In the genomic region with DNA sequence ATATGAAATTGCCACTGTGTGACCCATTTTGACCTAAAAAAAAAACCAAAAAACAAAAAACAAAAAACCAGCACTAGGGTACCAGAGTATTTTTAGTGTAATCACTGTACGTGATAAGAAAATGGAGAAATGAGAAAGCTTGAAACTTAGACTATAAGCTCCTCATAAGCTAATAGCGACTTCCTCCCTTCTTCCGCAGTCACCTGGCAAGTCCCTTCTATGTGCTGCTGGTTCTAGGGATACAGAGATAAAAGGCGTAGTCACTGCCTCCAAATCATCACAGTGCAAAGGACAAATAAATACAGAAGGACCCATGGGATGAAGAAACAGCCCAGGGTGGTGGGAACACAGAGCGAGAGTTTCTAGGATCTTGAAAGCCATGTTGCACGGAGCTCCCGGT, we compare ENCODE assay signal across 22 cellular contexts.
DNase-seq lines count a peak whose midpoint lies in the region; ATAC-seq, FAIRE-seq and TF ChIP-seq lines count a peak whose summit lies in the region.
"Had no signal": no experiment of that assay in that cellular context is flagged by ENCODE, and none has a peak within 500 bp of the region (broad histone marks: within the 10 kb centered on the region; RNA-seq: fewer than 3 reads in every experiment).

No MANE protein-coding gene starts in this region.

- H3K4me3 ChIP-seq in HUES48 (ENCODE audit: low read depth, low read length) = no peak overlapping the region
- no peak overlapping the region for H3K4me3 ChIP-seq in GM12878
- H3K4me3 ChIP-seq in neural progenitor cell = no peak overlapping the region
- H3K4me3 ChIP-seq: SK-N-MC had no signal

- peaks cover 3% of the 10 kb centered on the region for H3K36me3 Mint-ChIP-seq in neural progenitor cell
- H3K36me3 Mint-ChIP-seq: IgD-negative memory B cell had no signal

- H3K4me1 ChIP-seq in HUES48 (ENCODE audit: control insufficient read depth, insufficient read depth, low read length) (peaks cover 77% of the 10 kb centered on the region), GM12878 (ENCODE audit: control insufficient read depth, insufficient read depth, low read length) (no peaks in the 10 kb centered on the region), neural progenitor cell (peaks cover 83% of the 10 kb centered on the region)

- no peaks in the 10 kb centered on the region for H3K9me3 Mint-ChIP-seq in neural progenitor cell
- H3K9me3 Mint-ChIP-seq: CD4-positive, alpha-beta T cell had no signal

- H3K9ac ChIP-seq in HUES48 (ENCODE audit: low read depth, low read length) = no peak overlapping the region
- no peak overlapping the region for H3K9ac ChIP-seq in GM12878 (ENCODE audit: control insufficient read depth, insufficient read depth, low read length)
- H3K9ac ChIP-seq in neural progenitor cell = no peak overlapping the region

- no peak for FAIRE-seq in GM12878 (lab: Jason Lieb, UNC)

- H3K9me3 ChIP-seq in HUES48 (ENCODE audit: control insufficient read depth, insufficient read depth, low read length) (no peaks in the 10 kb centered on the region), GM12878 (replicated peaks; ENCODE audit: control insufficient read depth, insufficient read depth, low read length) (no peaks in the 10 kb centered on the region), neural progenitor cell (ENCODE audit: low read depth) (no peaks in the 10 kb centered on the region)
- H3K9me3 ChIP-seq: BE2C had no signal

- TF ChIP-seq RAD21 in GM12878 (IDR thresholded peaks at IDR 0.05; ENCODE audit: insufficient read depth, low read depth, low read length) = no peak

- peak overlapping the region; percentile 60 for H3K4me3 Mint-ChIP-seq in neural progenitor cell
- H3K4me3 Mint-ChIP-seq: CD4-positive, alpha-beta T cell had no signal

- peak; percentile 54 for ATAC-seq in GM21360 (IDR thresholded peaks at IDR 0.05; ENCODE audit: unreplicated experiment)
- ATAC-seq in GM12878 = no peak

- TF ChIP-seq CTCF in GM12878 (IDR thresholded peaks at IDR 0.05 in 2 of 3, conservative IDR thresholded peaks at IDR 0.05 in 1 of 3; ENCODE audit: control insufficient read depth in 2 of 3, extremely low read depth in 1 of 3, insufficient read depth in 1 of 3, low read depth in 3 of 3, low read length in 3 of 3) (no peak), neural progenitor cell (IDR thresholded peaks at IDR 0.05) (no peak)

- peaks cover 84% of the 10 kb centered on the region for H3K4me1 Mint-ChIP-seq in neural progenitor cell

- peak overlapping the region; percentile 98 for H3K27ac Mint-ChIP-seq in neural progenitor cell
- H3K27ac Mint-ChIP-seq: CD4-positive, alpha-beta T cell; IgD-negative memory B cell had no signal

- DNase-seq in GM12878 (ENCODE audit: low read depth, low spot score) (no peak), neural progenitor cell (ENCODE audit: low spot score) (no peak), hepatic stellate cell (ENCODE audit: low spot score) (no peak), GF-D8 (lab: John Stamatoyannopoulos, UW) (no peak), LoVo (ENCODE audit: low spot score) (no peak)
- DNase-seq in activated CD4-positive, alpha-beta T cell treated with anti-CD3 and anti-CD28 coated beads for 48 hours = no peak
- DNase-seq: BE2C; CD4-positive, alpha-beta T cell; COR-L47; DMS 273 treated with DMSO at 0.1 percent for 48 hours; DMS79 treated with DMSO at 0.1 percent for 48 hours; NCI-H1694 treated with DMSO at 0.1 percent for 48 hours; NCI-H446; SHP77 treated with DMSO at 0.1 percent for 48 hours; SW 1271; T-helper 2 cell had no signal

- RAD21 ChIA-PET in GM12878 (lab: Charles Lee; ENCODE audit: unreplicated experiment) = no interaction called here

- TF ChIP-seq EP300 in GM12878 (IDR thresholded peaks at IDR 0.05; ENCODE audit: borderline replicate concordance in 1 of 2, control insufficient read depth in 1 of 2, low read depth in 2 of 2, low read length in 2 of 2) = no peak

- H3K27ac ChIP-seq in HUES48 (ENCODE audit: low read depth, low read length) = peak overlapping the region; percentile 29
- no peak overlapping the region for H3K27ac ChIP-seq in GM12878 (ENCODE audit: control insufficient read depth, insufficient read depth)
- peak overlapping the region; percentile 86 for H3K27ac ChIP-seq in neural progenitor cell
- H3K27ac ChIP-seq: HL-60, RWPE1, SK-N-MC had no signal

- H3K4me2 ChIP-seq in GM12878 (ENCODE audit: control insufficient read depth, insufficient read depth) (no peak overlapping the region), neural progenitor cell (peak overlapping the region; percentile 73)

- H2AFZ ChIP-seq in GM12878 (ENCODE audit: control insufficient read depth, low read depth, low read length) (no peak overlapping the region), neural progenitor cell (replicated peaks) (peak overlapping the region; percentile 39)

- H3F3A ChIP-seq in neural progenitor cell (ENCODE audit: low read depth) = peaks cover 82% of the 10 kb centered on the region

- in situ Hi-C loops in GM12878 (cut with MboI) = no loop called here

- SMC1A ChIA-PET in GM12878 (lab: Charles Lee; ENCODE audit: uncharacterized antibody, unreplicated experiment) = no interaction called here

- H3K36me3 ChIP-seq in HUES48 (ENCODE audit: control insufficient read depth, insufficient read depth, low read length) (no peaks in the 10 kb centered on the region), GM12878 (ENCODE audit: control insufficient read depth in 2 of 2, insufficient read depth in 2 of 2, low read length in 1 of 2) (no peaks in the 10 kb centered on the region), neural progenitor cell (no peaks in the 10 kb centered on the region)
- H3K36me3 ChIP-seq: BE2C had no signal

- no TSS peak for BruUV-seq in GM12878 (replicated peaks; lab: Mats Ljungman, UMichigan)

- H3K27me3 ChIP-seq in HUES48 (ENCODE audit: control insufficient read depth, insufficient read depth, low read length) = no peaks in the 10 kb centered on the region
- no peaks in the 10 kb centered on the region for H3K27me3 ChIP-seq in GM12878 (replicated peaks in 1 of 2; ENCODE audit: control insufficient read depth in 2 of 2, insufficient read depth in 2 of 2, low read length in 1 of 2)
- H3K27me3 ChIP-seq in neural progenitor cell = no peaks in the 10 kb centered on the region
- H3K27me3 ChIP-seq: BE2C had no signal

- peaks cover 6% of the 10 kb centered on the region for H3K27me3 Mint-ChIP-seq in neural progenitor cell (ENCODE audit: insufficient read depth, low read depth)
- H3K27me3 Mint-ChIP-seq: CD4-positive, alpha-beta T cell had no signal

- H3K79me2 ChIP-seq in GM12878 (ENCODE audit: control insufficient read depth, insufficient read depth, low read length) (no peaks in the 10 kb centered on the region), neural progenitor cell (ENCODE audit: low read depth) (peaks cover 24% of the 10 kb centered on the region)

- H4K20me1 ChIP-seq in GM12878 (ENCODE audit: control insufficient read depth, insufficient read depth) (no peaks in the 10 kb centered on the region), neural progenitor cell (ENCODE audit: low read depth) (no peaks in the 10 kb centered on the region)

- 49% methylated on average over 7 of the region's 7 CpGs for WGBS in GM12878 (ENCODE audit: insufficient coverage, insufficient replicate concordance, low lambda C conversion rate, missing lambda C conversion rate)

- POLR2A ChIA-PET in GM12878 (lab: Charles Lee) = no interaction called here

- CTCF ChIA-PET in GM12878 (lab: Yijun Ruan, JAX) = interaction anchor here (0.6 to 0.9 kb wide), 3 partner anchors 16 to 1472 kb away, joined by 3 read pairs; no protein-coding TSS in a partner anchor

- intact Hi-C loops in GM12878 (cut with micrococcal nuclease; ENCODE audit: unreplicated experiment) = no loop called here

- TF ChIP-seq POLR2A in GM12878 (IDR thresholded peaks at IDR 0.05; ENCODE audit: low read depth, low read length) = no peak

TF ChIP-seq in GM12878, 131 proteins besides CTCF, POLR2A, EP300 and RAD21:
- no peak for TF ChIP-seq LARP7 (IDR thresholded peaks at IDR 0.05)
- TF ChIP-seq SPI1 (IDR thresholded peaks at IDR 0.05; ENCODE audit: borderline replicate concordance, insufficient read depth, low read depth, low read length) = peak; percentile 41; the same call in 1 of the 2 replicates
